Comparison of ENCODE assay signal across 9 cellular contexts in the genomic region with DNA sequence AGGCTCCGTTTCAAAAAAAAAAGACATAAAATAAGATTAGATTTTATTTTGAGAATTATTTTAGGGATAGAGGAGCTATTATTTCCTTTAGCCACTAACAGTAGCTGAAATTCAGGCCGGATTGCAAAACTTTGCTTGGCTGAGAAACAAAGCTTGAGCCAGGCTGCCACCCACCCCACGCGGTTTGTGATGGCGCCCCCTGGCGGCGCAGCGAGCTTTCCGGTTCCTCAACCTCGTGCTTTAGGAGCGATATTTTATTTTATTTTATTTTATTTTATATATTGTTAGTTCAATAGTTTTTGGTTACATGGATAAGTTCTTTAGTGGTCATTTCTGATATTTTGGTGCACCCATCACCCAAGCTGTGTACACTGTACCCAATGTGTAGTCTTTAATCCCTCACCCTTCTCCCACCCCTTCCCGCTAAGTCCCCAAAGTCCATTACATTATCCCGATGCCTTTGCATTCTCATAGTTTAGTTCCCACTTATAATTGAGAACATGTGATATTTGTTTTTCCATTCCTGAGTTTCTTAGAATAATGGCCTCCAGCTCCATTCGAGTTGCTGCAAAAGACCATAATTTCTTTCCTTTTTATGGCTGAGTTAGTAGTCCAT. TPM values are rescaled to one million over a fixed set of nuclear protein-coding genes. Genes with fewer than 3 reads are reported as not detected.
DNase-seq lines count a peak whose midpoint lies in the region; ATAC-seq and TF ChIP-seq lines count a peak whose summit lies in the region.
"Had no signal": no experiment of that assay in that cellular context is flagged by ENCODE, and none has a peak within 500 bp of the region (broad histone marks: within the 10 kb centered on the region; RNA-seq: fewer than 3 reads in every experiment).

No MANE protein-coding gene starts in this region.

- H3K9me3 ChIP-seq in CD4-positive, CD25-positive, alpha-beta regulatory T cell (ENCODE audit: control insufficient read depth in 2 of 2, low read length in 2 of 2) = no peaks in the 10 kb centered on the region

- no peak overlapping the region for H3K27ac Mint-ChIP-seq in CD4-positive, CD25-positive, alpha-beta regulatory T cell
- no peak overlapping the region for H3K27ac Mint-ChIP-seq in nephron progenitor cell

- no peak overlapping the region for H3K4me3 Mint-ChIP-seq in CD4-positive, CD25-positive, alpha-beta regulatory T cell
- H3K4me3 Mint-ChIP-seq in nephron progenitor cell = no peak overlapping the region

- no peak for ATAC-seq in CD4-positive, CD25-positive, alpha-beta regulatory T cell (ENCODE audit: low read depth in 2 of 2)

- no peak overlapping the region for H3K4me3 ChIP-seq in CD4-positive, CD25-positive, alpha-beta regulatory T cell (ENCODE audit: low read depth, low read length)
- H3K4me3 ChIP-seq: skin epidermis had no signal

- no peaks in the 10 kb centered on the region for H3K9me3 Mint-ChIP-seq in CD4-positive, CD25-positive, alpha-beta regulatory T cell
- H3K9me3 Mint-ChIP-seq in nephron progenitor cell = peaks cover 52% of the 10 kb centered on the region

- no peaks in the 10 kb centered on the region for H3K36me3 Mint-ChIP-seq in CD4-positive, CD25-positive, alpha-beta regulatory T cell
- H3K36me3 Mint-ChIP-seq in nephron progenitor cell (ENCODE audit: low read depth) = no peaks in the 10 kb centered on the region

- peak in 2 of 3 donors; percentile 44 to 46 for DNase-seq in CD4-positive, CD25-positive, alpha-beta regulatory T cell
- peak; percentile 52 for DNase-seq in NAMALWA (ENCODE audit: low spot score)
- peak; percentile 40 for DNase-seq in activated naive CD4-positive, alpha-beta T cell treated with Interleukin-2 at 50 U/mL for 16 hours
- peak; percentile 4 for DNase-seq in nephron progenitor cell
- DNase-seq in ecto neural progenitor cell (ENCODE audit: low spot score) = no peak
- DNase-seq in NCI-H2081 treated with DMSO at 0.1 percent for 48 hours (lab: John Stamatoyannopoulos, UW) = no peak
- no peak for DNase-seq in LoVo (ENCODE audit: low spot score)
- DNase-seq in NCI-H2196 (lab: John Stamatoyannopoulos, UW; ENCODE audit: unreplicated experiment) = no peak

- no peaks in the 10 kb centered on the region for H3K36me3 ChIP-seq in CD4-positive, CD25-positive, alpha-beta regulatory T cell (ENCODE audit: control insufficient read depth, insufficient read depth, low read length)

- peak; percentile 12 for TF ChIP-seq CTCF in nephron progenitor cell (IDR thresholded peaks at IDR 0.05)

- H3K27ac ChIP-seq in CD4-positive, CD25-positive, alpha-beta regulatory T cell (ENCODE audit: insufficient read depth, low read length, poor library complexity, severe bottlenecking) = no peak overlapping the region
- H3K27ac ChIP-seq: skin epidermis had no signal

- H3K27me3 ChIP-seq in CD4-positive, CD25-positive, alpha-beta regulatory T cell (ENCODE audit: control insufficient read depth, insufficient read depth, low read length) = peaks cover 5% of the 10 kb centered on the region

- H3K4me1 ChIP-seq in CD4-positive, CD25-positive, alpha-beta regulatory T cell (ENCODE audit: control insufficient read depth, insufficient read depth, low read length, poor library complexity, severe bottlenecking) = peaks cover 5% of the 10 kb centered on the region

- H3K27me3 Mint-ChIP-seq in CD4-positive, CD25-positive, alpha-beta regulatory T cell = peaks cover 16% of the 10 kb centered on the region
- H3K27me3 Mint-ChIP-seq in nephron progenitor cell (ENCODE audit: low read depth, poor library complexity) = peaks cover 9% of the 10 kb centered on the region

- H3K4me1 Mint-ChIP-seq in CD4-positive, CD25-positive, alpha-beta regulatory T cell = peaks cover 5 to 8% (median 6%) of the 10 kb centered on the region in 4 donors
- no peaks in the 10 kb centered on the region for H3K4me1 Mint-ChIP-seq in nephron progenitor cell

RNA-seq across cellular contexts. Expression of a gene that starts 19.8 kb away (rescaled TPM):
- total RNA-seq in CD4-positive, CD25-positive, alpha-beta regulatory T cell = 16.1 TPM
- polyA plus RNA-seq in CD4-positive, CD25-positive, alpha-beta regulatory T cell = 10 to 100 TPM; 24.4 to 50.2 (median 36.5) TPM

RNA-seq across cellular contexts. Expression of a gene that starts 41.4 kb away (rescaled TPM):
- total RNA-seq in CD4-positive, CD25-positive, alpha-beta regulatory T cell = not detected
- not detected for polyA plus RNA-seq in CD4-positive, CD25-positive, alpha-beta regulatory T cell

Comparison
In these comparisons a context has a peak if more than half of its experiments do, and no peak if none do; other contexts are left out.
1. DNase-seq: peak in CD4-positive, CD25-positive, alpha-beta regulatory T cell (2 of 3), NAMALWA (single experiment), activated naive CD4-positive, alpha-beta T cell treated with Interleukin-2 at 50 U/mL for 16 hours (single experiment) and nephron progenitor cell (single experiment); none in ecto neural progenitor cell (single experiment), NCI-H2081 treated with DMSO at 0.1 percent for 48 hours (single experiment), LoVo (single experiment) and NCI-H2196 (single experiment).